Comparison of ENCODE assay signal across 17 cellular contexts in genomic region chr1:11462224-11462923, GRCh38. TPM values are rescaled to one million over a fixed set of nuclear protein-coding genes. Genes with fewer than 3 reads are reported as not detected.
DNase-seq lines count a peak whose midpoint lies in the region; ATAC-seq and TF ChIP-seq lines count a peak whose summit lies in the region.
"Had no signal": no experiment of that assay in that cellular context is flagged by ENCODE, and none has a peak within 500 bp of the region (broad histone marks: within the 10 kb centered on the region; RNA-seq: fewer than 3 reads in every experiment).

No MANE protein-coding gene starts in this region.

- H3K9me3 ChIP-seq in gastroesophageal sphincter = no peaks in the 10 kb centered on the region

- H3K27me3 ChIP-seq in gastroesophageal sphincter = peaks cover 92% of the 10 kb centered on the region

- TF ChIP-seq POLR2A in gastroesophageal sphincter (IDR thresholded peaks at IDR 0.05) = no peak

- H3K4me1 ChIP-seq in gastroesophageal sphincter = no peaks in the 10 kb centered on the region

- H3K4me3 ChIP-seq in gastroesophageal sphincter = no peak overlapping the region
- H3K4me3 ChIP-seq: GM23338 had no signal

- H3K27ac ChIP-seq in gastroesophageal sphincter = no peak overlapping the region

- WGBS in gastroesophageal sphincter (ENCODE audit: low coverage in 1 of 2), 2 donors = 20 to 47% methylated on average over 12 of the region's 19 CpGs

- no peaks in the 10 kb centered on the region for H3K36me3 ChIP-seq in gastroesophageal sphincter

- TF ChIP-seq EP300 in gastroesophageal sphincter (IDR thresholded peaks at IDR 0.05) = no peak

- DNase-seq in NCI-H2171 treated with DMSO at 0.1 percent for 48 hours (lab: John Stamatoyannopoulos, UW) = peak; percentile 28
- no peak for DNase-seq in NCI-H2171 (lab: John Stamatoyannopoulos, UW)
- peak; percentile 38 for DNase-seq in RPMI8226
- peak; percentile 65 for DNase-seq in left kidney (ENCODE audit: low read depth, low spot score)
- no peak for DNase-seq in NCI-H2081 (lab: John Stamatoyannopoulos, UW)
- DNase-seq in DMS153 (lab: John Stamatoyannopoulos, UW) = no peak
- DNase-seq: 8988T; AML-193; CD8-positive, alpha-beta T cell; Kasumi-1; NCI-H187 treated with DMSO at 0.1 percent for 48 hours; NK-92 treated with Interleukin-12 subunit alpha and Interleukin-12 subunit beta, amount 100 ng/mL, for 24 hours had no signal

- no peak for ATAC-seq in gastroesophageal sphincter
- ATAC-seq: CD8-positive, alpha-beta T cell; GM23338; HCT116; SK-N-SH treated with all-trans-retinoic acid at 6 μM for 48 hours had no signal

- no peak for TF ChIP-seq CTCF in gastroesophageal sphincter (IDR thresholded peaks at IDR 0.05)

RNA-seq across cellular contexts. Expression of gene DISP3, which starts 16.6 kb away (rescaled TPM):
- under 1 TPM in 1 of 4 donors, not detected in 3; 0.19 TPM for total RNA-seq in gastroesophageal sphincter
- total RNA-seq: G401 had no signal

Comparison
In these comparisons a context has a peak if more than half of its experiments do, and no peak if none do; other contexts are left out.
1. DNase-seq: peak in NCI-H2171 treated with DMSO at 0.1 percent for 48 hours (single experiment), RPMI8226 (single experiment) and left kidney (single experiment); none in NCI-H2171 (single experiment), NCI-H2081 (0 of 2) and DMS153 (single experiment).